Comparison of ENCODE assay signal across 16 cellular contexts in genomic region chr4:16262188-16262587, GRCh38.
"Had no signal": no experiment of that assay in that cellular context is flagged by ENCODE, and none has a peak within 500 bp of the region (broad histone marks: within the 10 kb centered on the region; RNA-seq: fewer than 3 reads in every experiment).

No MANE protein-coding gene starts in this region.

- H3K4me1 Mint-ChIP-seq: natural killer cell had no signal

- H3K27ac ChIP-seq: brain microvascular endothelial cell, foreskin keratinocyte had no signal

- ATAC-seq: activated CD4-positive, CD25-positive, alpha-beta regulatory T cell treated with anti-CD3 and anti-CD28 coated beads, Interleukin-2, amount 50 U/mL, for 24 hours; effector memory CD8-positive, alpha-beta T cell; foreskin keratinocyte; left ventricle myocardium superior; natural killer cell; stimulated activated effector memory CD8-positive, alpha-beta T cell treated with anti-CD3 and anti-CD28 coated beads, Interleukin-12 subunit alpha, Interleukin-12 subunit beta, amount 100 ng/mL, for 72 hours had no signal

- H3K36me3 ChIP-seq: brain microvascular endothelial cell had no signal

- H3K27me3 ChIP-seq: brain microvascular endothelial cell, foreskin keratinocyte had no signal

- DNase-seq: activated CD4-positive, alpha-beta T cell treated with anti-CD3 and anti-CD28 coated beads, Interleukin-2, amount 50 U/mL, for 1 hour; activated effector memory CD4-positive, alpha-beta T cell treated with Interleukin-2 at 50 U/mL for 16 hours; activated naive CD8-positive, alpha-beta T cell treated with anti-CD3 and anti-CD28 coated beads for 36 hours; activated T-cell treated with anti-CD3 and anti-CD28 coated beads for 4 hours; brain microvascular endothelial cell; cortex of kidney; effector memory CD8-positive, alpha-beta T cell; foreskin keratinocyte; kidney glomerular epithelial cell; left ventricle myocardium superior; mesenchymal stem cell; natural killer cell; stimulated activated CD4-positive, alpha-beta T cell treated with anti-CD3 and anti-CD28 coated beads, Interleukin-2, amount 100 ng/mL, for 24 hours had no signal

- H3K27ac Mint-ChIP-seq: activated naive CD8-positive, alpha-beta T cell treated with anti-CD3 and anti-CD28 coated beads for 36 hours; effector memory CD8-positive, alpha-beta T cell; natural killer cell; stimulated activated effector memory CD8-positive, alpha-beta T cell treated with anti-CD3 and anti-CD28 coated beads, Interleukin-12 subunit alpha, Interleukin-12 subunit beta, amount 100 ng/mL, for 72 hours; T-helper 2 cell treated with Interferon-gamma antibody and Interleukin-4, amounts not matched to agents 5 μg/mL and 100 μg/mL, for 36 hours had no signal

- H3K9me3 Mint-ChIP-seq: effector memory CD8-positive, alpha-beta T cell; natural killer cell; stimulated activated effector memory CD8-positive, alpha-beta T cell treated with anti-CD3 and anti-CD28 coated beads, Interleukin-12 subunit alpha, Interleukin-12 subunit beta, amount 100 ng/mL, for 72 hours; T-helper 2 cell treated with Interferon-gamma antibody and Interleukin-4, amounts not matched to agents 5 μg/mL and 100 μg/mL, for 36 hours had no signal

- H3K36me3 Mint-ChIP-seq: natural killer cell; stimulated activated effector memory CD8-positive, alpha-beta T cell treated with anti-CD3 and anti-CD28 coated beads, Interleukin-12 subunit alpha, Interleukin-12 subunit beta, amount 100 ng/mL, for 72 hours had no signal

- H3K27me3 Mint-ChIP-seq: activated naive CD8-positive, alpha-beta T cell treated with anti-CD3 and anti-CD28 coated beads for 36 hours; effector memory CD8-positive, alpha-beta T cell had no signal

- H3K4me3 Mint-ChIP-seq: activated naive CD8-positive, alpha-beta T cell treated with anti-CD3 and anti-CD28 coated beads for 36 hours; effector memory CD8-positive, alpha-beta T cell; natural killer cell; stimulated activated effector memory CD8-positive, alpha-beta T cell treated with anti-CD3 and anti-CD28 coated beads, Interleukin-12 subunit alpha, Interleukin-12 subunit beta, amount 100 ng/mL, for 72 hours; T-helper 2 cell treated with Interferon-gamma antibody and Interleukin-4, amounts not matched to agents 5 μg/mL and 100 μg/mL, for 36 hours had no signal

- H3K4me1 ChIP-seq: foreskin keratinocyte had no signal
